Comparison of ENCODE assay signal across 1 cellular context in the genomic region with DNA sequence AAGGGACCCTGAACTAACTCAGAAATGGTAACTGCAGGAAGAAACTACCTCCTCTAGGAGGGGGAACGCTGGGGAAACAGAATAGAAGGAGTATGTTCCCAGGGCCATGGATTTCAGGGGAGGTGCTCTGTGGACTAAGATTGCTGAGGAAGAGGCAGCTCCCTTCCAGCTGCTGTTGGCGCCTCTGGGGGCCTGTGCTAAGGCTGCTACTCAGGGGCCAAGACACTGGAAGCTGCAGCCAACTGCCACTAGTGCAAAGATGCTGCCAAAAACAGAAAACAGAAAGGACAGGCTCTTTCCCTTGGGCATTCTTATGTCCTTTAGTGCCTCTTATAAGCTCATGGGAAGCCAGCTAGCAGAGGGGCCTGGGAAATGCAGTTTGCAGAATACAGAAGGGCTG.
TF ChIP-seq lines count a peak whose summit lies in the region.

No MANE protein-coding gene starts in this region.

TF ChIP-seq in GM23338, 12 proteins besides CTCF, POLR2A, EP300 and RAD21 (continued from another document):
- TF ChIP-seq ZNF331 (CRISPR knock-in tag; IDR thresholded peaks at IDR 0.05; ENCODE audit: low read depth) (no peak), JUNB (IDR thresholded peaks at IDR 0.05; ENCODE audit: unreplicated experiment) (no peak), POLR2AphosphoS5 (IDR thresholded peaks at IDR 0.05; ENCODE audit: low read depth) (no peak), NANOG (IDR thresholded peaks at IDR 0.05; ENCODE audit: borderline replicate concordance) (no peak), ZNF114 (CRISPR knock-in tag; IDR thresholded peaks at IDR 0.05) (no peak), ETS1 (IDR thresholded peaks at IDR 0.05) (no peak), EZH2 (IDR thresholded peaks at IDR 0.05; ENCODE audit: low read depth, unreplicated experiment) (no peak), STAT1 (IDR thresholded peaks at IDR 0.05; ENCODE audit: unreplicated experiment) (no peak)
- TF ChIP-seq, protein P1, sequence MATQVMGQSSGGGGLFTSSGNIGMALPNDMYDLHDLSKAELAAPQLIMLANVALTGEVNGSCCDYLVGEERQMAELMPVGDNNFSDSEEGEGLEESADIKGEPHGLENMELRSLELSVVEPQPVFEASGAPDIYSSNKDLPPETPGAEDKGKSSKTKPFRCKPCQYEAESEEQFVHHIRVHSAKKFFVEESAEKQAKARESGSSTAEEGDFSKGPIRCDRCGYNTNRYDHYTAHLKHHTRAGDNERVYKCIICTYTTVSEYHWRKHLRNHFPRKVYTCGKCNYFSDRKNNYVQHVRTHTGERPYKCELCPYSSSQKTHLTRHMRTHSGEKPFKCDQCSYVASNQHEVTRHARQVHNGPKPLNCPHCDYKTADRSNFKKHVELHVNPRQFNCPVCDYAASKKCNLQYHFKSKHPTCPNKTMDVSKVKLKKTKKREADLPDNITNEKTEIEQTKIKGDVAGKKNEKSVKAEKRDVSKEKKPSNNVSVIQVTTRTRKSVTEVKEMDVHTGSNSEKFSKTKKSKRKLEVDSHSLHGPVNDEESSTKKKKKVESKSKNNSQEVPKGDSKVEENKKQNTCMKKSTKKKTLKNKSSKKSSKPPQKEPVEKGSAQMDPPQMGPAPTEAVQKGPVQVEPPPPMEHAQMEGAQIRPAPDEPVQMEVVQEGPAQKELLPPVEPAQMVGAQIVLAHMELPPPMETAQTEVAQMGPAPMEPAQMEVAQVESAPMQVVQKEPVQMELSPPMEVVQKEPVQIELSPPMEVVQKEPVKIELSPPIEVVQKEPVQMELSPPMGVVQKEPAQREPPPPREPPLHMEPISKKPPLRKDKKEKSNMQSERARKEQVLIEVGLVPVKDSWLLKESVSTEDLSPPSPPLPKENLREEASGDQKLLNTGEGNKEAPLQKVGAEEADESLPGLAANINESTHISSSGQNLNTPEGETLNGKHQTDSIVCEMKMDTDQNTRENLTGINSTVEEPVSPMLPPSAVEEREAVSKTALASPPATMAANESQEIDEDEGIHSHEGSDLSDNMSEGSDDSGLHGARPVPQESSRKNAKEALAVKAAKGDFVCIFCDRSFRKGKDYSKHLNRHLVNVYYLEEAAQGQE (IDR thresholded peaks at IDR 0.05; ENCODE audit: unreplicated experiment) = no peak
- TF ChIP-seq, protein P2, sequence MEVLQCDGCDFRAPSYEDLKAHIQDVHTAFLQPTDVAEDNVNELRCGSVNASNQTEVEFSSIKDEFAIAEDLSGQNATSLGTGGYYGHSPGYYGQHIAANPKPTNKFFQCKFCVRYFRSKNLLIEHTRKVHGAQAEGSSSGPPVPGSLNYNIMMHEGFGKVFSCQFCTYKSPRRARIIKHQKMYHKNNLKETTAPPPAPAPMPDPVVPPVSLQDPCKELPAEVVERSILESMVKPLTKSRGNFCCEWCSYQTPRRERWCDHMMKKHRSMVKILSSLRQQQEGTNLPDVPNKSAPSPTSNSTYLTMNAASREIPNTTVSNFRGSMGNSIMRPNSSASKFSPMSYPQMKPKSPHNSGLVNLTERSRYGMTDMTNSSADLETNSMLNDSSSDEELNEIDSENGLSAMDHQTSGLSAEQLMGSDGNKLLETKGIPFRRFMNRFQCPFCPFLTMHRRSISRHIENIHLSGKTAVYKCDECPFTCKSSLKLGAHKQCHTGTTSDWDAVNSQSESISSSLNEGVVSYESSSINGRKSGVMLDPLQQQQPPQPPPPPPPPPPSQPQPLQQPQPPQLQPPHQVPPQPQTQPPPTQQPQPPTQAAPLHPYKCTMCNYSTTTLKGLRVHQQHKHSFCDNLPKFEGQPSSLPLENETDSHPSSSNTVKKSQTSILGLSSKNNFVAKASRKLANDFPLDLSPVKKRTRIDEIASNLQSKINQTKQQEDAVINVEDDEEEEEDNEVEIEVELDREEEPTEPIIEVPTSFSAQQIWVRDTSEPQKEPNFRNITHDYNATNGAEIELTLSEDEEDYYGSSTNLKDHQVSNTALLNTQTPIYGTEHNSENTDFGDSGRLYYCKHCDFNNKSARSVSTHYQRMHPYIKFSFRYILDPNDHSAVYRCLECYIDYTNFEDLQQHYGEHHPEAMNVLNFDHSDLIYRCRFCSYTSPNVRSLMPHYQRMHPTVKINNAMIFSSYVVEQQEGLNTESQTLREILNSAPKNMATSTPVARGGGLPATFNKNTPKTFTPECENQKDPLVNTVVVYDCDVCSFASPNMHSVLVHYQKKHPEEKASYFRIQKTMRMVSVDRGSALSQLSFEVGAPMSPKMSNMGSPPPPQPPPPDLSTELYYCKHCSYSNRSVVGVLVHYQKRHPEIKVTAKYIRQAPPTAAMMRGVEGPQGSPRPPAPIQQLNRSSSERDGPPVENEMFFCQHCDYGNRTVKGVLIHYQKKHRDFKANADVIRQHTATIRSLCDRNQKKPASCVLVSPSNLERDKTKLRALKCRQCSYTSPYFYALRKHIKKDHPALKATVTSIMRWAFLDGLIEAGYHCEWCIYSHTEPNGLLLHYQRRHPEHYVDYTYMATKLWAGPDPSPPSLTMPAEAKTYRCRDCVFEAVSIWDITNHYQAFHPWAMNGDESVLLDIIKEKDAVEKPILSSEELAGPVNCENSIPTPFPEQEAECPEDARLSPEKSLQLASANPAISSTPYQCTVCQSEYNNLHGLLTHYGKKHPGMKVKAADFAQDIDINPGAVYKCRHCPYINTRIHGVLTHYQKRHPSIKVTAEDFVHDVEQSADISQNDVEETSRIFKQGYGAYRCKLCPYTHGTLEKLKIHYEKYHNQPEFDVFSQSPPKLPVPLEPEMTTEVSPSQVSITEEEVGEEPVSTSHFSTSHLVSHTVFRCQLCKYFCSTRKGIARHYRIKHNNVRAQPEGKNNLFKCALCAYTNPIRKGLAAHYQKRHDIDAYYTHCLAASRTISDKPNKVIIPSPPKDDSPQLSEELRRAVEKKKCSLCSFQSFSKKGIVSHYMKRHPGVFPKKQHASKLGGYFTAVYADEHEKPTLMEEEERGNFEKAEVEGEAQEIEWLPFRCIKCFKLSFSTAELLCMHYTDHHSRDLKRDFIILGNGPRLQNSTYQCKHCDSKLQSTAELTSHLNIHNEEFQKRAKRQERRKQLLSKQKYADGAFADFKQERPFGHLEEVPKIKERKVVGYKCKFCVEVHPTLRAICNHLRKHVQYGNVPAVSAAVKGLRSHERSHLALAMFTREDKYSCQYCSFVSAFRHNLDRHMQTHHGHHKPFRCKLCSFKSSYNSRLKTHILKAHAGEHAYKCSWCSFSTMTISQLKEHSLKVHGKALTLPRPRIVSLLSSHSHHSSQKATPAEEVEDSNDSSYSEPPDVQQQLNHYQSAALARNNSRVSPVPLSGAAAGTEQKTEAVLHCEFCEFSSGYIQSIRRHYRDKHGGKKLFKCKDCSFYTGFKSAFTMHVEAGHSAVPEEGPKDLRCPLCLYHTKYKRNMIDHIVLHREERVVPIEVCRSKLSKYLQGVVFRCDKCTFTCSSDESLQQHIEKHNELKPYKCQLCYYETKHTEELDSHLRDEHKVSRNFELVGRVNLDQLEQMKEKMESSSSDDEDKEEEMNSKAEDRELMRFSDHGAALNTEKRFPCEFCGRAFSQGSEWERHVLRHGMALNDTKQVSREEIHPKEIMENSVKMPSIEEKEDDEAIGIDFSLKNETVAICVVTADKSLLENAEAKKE (CRISPR knock-in tag; IDR thresholded peaks at IDR 0.05) = no peak
